ENCODE assay signal across 1 cellular context in genomic region chr10:26781797-26782196, GRCh38.
TF ChIP-seq lines count a peak whose summit lies in the region.

No MANE protein-coding gene starts in this region.

TF ChIP-seq in WTC11, 78 proteins besides CTCF, POLR2A, EP300 and RAD21 (continued from another document):
- no peak for TF ChIP-seq IRF1 (CRISPR knock-in tag; IDR thresholded peaks at IDR 0.05)
- TF ChIP-seq ESRRA (CRISPR knock-in tag; IDR thresholded peaks at IDR 0.05; ENCODE audit: borderline replicate concordance), result no peak
- TF ChIP-seq NFATC4 (CRISPR knock-in tag; IDR thresholded peaks at IDR 0.05), result no peak
- no peak for TF ChIP-seq KAT7 (CRISPR knock-in tag; IDR thresholded peaks at IDR 0.05; ENCODE audit: borderline replicate concordance)
- no peak for TF ChIP-seq GTF2I (CRISPR knock-in tag; conservative IDR thresholded peaks at IDR 0.05)
